Comparison of ENCODE assay signal across 8 cellular contexts in genomic region chr17:7688808-7689316, GRCh38. TPM values are rescaled to one million over a fixed set of nuclear protein-coding genes. Genes with fewer than 3 reads are reported as not detected.
DNase-seq lines count a peak whose midpoint lies in the region; ATAC-seq and TF ChIP-seq lines count a peak whose summit lies in the region.

No MANE protein-coding gene starts in this region.

- H3K36me3 ChIP-seq in GM06990 (ENCODE audit: control insufficient read depth, insufficient read depth, low read length) (no peaks in the 10 kb centered on the region; the same call in none of the 2 replicates), SJCRH30 (peaks cover 5% of the 10 kb centered on the region), fibroblast of lung (ENCODE audit: control insufficient read depth, insufficient read depth, low read length) (no peaks in the 10 kb centered on the region), psoas muscle (ENCODE audit: insufficient read depth in 1 of 2, low read depth in 1 of 2) (peaks cover 0 to 26% of the 10 kb centered on the region in 2 donors)

- peak overlapping the region; percentile 62 for H3K9ac ChIP-seq in fibroblast of lung (ENCODE audit: insufficient read depth, low read length)

- ATAC-seq in psoas muscle (no peak), GM21526 (IDR thresholded peaks at IDR 0.05; ENCODE audit: low FRiP score, unreplicated experiment) (no peak)

- H3K4me3 ChIP-seq in GM06990 (replicated peaks; ENCODE audit: low read depth, low read length) = peak overlapping the region; percentile 82
- peak overlapping the region; percentile 94 for H3K4me3 ChIP-seq in SJCRH30
- H3K4me3 ChIP-seq in fibroblast of lung (replicated peaks in 1 of 4; ENCODE audit: control extremely low read depth in 1 of 4, insufficient read depth in 1 of 4, low read depth in 3 of 4, low read length in 4 of 4) = peak overlapping the region; percentile 67 to 91 (median 80)
- H3K4me3 ChIP-seq in psoas muscle = peak overlapping the region; percentile 88

- peak overlapping the region; percentile 22; the same call in 1 of the 2 replicates for H3K27ac ChIP-seq in SJCRH30
- H3K27ac ChIP-seq in fibroblast of lung (ENCODE audit: insufficient read depth, low read length) = peak overlapping the region; percentile 70
- peak overlapping the region; percentile 67 for H3K27ac ChIP-seq in psoas muscle

- peak overlapping the region; percentile 92 for H2AFZ ChIP-seq in fibroblast of lung (ENCODE audit: low read length)

- WGBS in psoas muscle, 3 donors = 9 to 16% (median 13%) methylated on average over 13 of the region's 13 CpGs

- H3K27me3 ChIP-seq in GM06990 (replicated peaks; ENCODE audit: control insufficient read depth, insufficient read depth, low read length) (no peaks in the 10 kb centered on the region), SJCRH30 (no peaks in the 10 kb centered on the region), fibroblast of lung (ENCODE audit: control insufficient read depth, insufficient read depth, low read length) (no peaks in the 10 kb centered on the region), psoas muscle (ENCODE audit: insufficient read depth in 3 of 3, low read length in 2 of 3) (no peaks in the 10 kb centered on the region)

- no peaks in the 10 kb centered on the region for H4K20me1 ChIP-seq in fibroblast of lung (ENCODE audit: control insufficient read depth, extremely low read depth, insufficient read depth, low read length)

- TF ChIP-seq CTCF in GM06990 (IDR thresholded peaks at IDR 0.05; ENCODE audit: insufficient read depth, low read length, poor library complexity, severe bottlenecking) (no peak), fibroblast of lung (conservative IDR thresholded peaks at IDR 0.05 in 1 of 2, IDR thresholded peaks at IDR 0.05 in 1 of 2; ENCODE audit: low read depth in 1 of 2, low read length in 2 of 2) (no peak), psoas muscle (IDR thresholded peaks at IDR 0.05) (no peak)

- peak overlapping the region; percentile 82 for H3K4me2 ChIP-seq in fibroblast of lung (ENCODE audit: extremely low read depth, insufficient read depth, low read length)

- DNase-seq in GM06990 (ENCODE audit: extremely low read depth, insufficient read length) = no peak
- no peak for DNase-seq in SJCRH30
- DNase-seq in fibroblast of lung (ENCODE audit: low read depth in 2 of 2) = no peak
- DNase-seq in psoas muscle = no peak
- no peak for DNase-seq in kidney tubule cell (ENCODE audit: low spot score)
- no peak for DNase-seq in DMS 273 treated with DMSO at 0.1 percent for 48 hours (lab: John Stamatoyannopoulos, UW)
- no peak for DNase-seq in stimulated activated naive CD4-positive, alpha-beta T cell treated with Interleukin-2 at 50 U/mL for 16 hours (lab: John Stamatoyannopoulos, UW)

- intact Hi-C loops in psoas muscle (cut with DNase I) = loop anchor here in 1 of 2 donors (5.0 to 10.0 kb wide), 2 partner anchors 107 to 254 kb away; partner anchors contain the start of genes FGF11, MPDU1 and TMEM102

- no peaks in the 10 kb centered on the region for H3K9me3 ChIP-seq in SJCRH30 (replicated peaks)
- H3K9me3 ChIP-seq in fibroblast of lung (ENCODE audit: control insufficient read depth, insufficient read depth, low read depth, low read length) = no peaks in the 10 kb centered on the region
- no peaks in the 10 kb centered on the region for H3K9me3 ChIP-seq in psoas muscle

- H3K79me2 ChIP-seq in fibroblast of lung (ENCODE audit: control insufficient read depth, insufficient read depth, low read length) = peaks cover 24% of the 10 kb centered on the region

- H3K4me1 ChIP-seq in SJCRH30 (peaks cover 8% of the 10 kb centered on the region; the same call in 1 of the 2 replicates), fibroblast of lung (ENCODE audit: control insufficient read depth, extremely low read depth, insufficient read depth, low read length) (peaks cover 9% of the 10 kb centered on the region), psoas muscle (peaks cover 29% of the 10 kb centered on the region)

RNA-seq across cellular contexts. Expression of gene WRAP53, which starts 0.6 kb away (rescaled TPM):
- total RNA-seq in SJCRH30 (2014; rRNA removed; shearing (Covaris generic)) = 14.9 and 15.6 TPM in 2 replicates
- total RNA-seq in fibroblast of lung (2.3 and 3.1 TPM in 2 replicates), psoas muscle (1 to 10 TPM; 4.5 to 6.6 (median 5.0) TPM)
- polyA plus RNA-seq in fibroblast of lung (3.0 and 7.2 TPM in 2 replicates), psoas muscle (10 to 100 TPM in 2 of 3 donors, 1 to 10 TPM in 1; 6.5 to 14.4 (median 11.2) TPM)
- polyA plus RNA-seq in fibroblast of lung (2012) = 4.9 and 10.4 TPM in 2 replicates
- polyA minus RNA-seq in fibroblast of lung (ENCODE audit: low replicate concordance) = 6.2 and 14.8 TPM in 2 replicates

RNA-seq across cellular contexts. Expression of gene TP53, which starts 1.6 kb away (rescaled TPM):
- 37.8 and 39.5 TPM in 2 replicates for total RNA-seq in SJCRH30 (2014; rRNA removed; shearing (Covaris generic))
- total RNA-seq in fibroblast of lung (23.0 and 24.7 TPM in 2 replicates), psoas muscle (10 to 100 TPM; 18.1 to 36.7 (median 19.4) TPM)
- polyA plus RNA-seq in fibroblast of lung (35.5 and 43.2 TPM in 2 replicates), psoas muscle (10 to 100 TPM in 2 of 3 donors, 1 to 10 TPM in 1; 7.4 to 15.7 (median 10.6) TPM)
- 40.7 and 43.3 TPM in 2 replicates for polyA plus RNA-seq in fibroblast of lung (2012)
- 123 and 139 TPM in 2 replicates for polyA minus RNA-seq in fibroblast of lung (ENCODE audit: low replicate concordance)

RNA-seq across cellular contexts. Expression of gene EFNB3, which starts 16.1 kb away (rescaled TPM):
- 3.5 and 4.1 TPM in 2 replicates for total RNA-seq in SJCRH30 (2014; rRNA removed; shearing (Covaris generic))
- total RNA-seq in fibroblast of lung (0.26 and 0.33 TPM in 2 replicates), psoas muscle (under 1 TPM in 3 of 4 donors, not detected in 1; 0.11 to 0.37 (median 0.17) TPM)
- polyA plus RNA-seq in fibroblast of lung (0.51 and 3.7 TPM in 2 replicates), psoas muscle (under 1 TPM in 2 of 3 donors, not detected in 1; 0.09 to 0.12 TPM)
- 0.53 and 3.2 TPM in 2 replicates for polyA plus RNA-seq in fibroblast of lung (2012)
- polyA minus RNA-seq in fibroblast of lung (ENCODE audit: low replicate concordance) = 0.93 and 7.4 TPM in 2 replicates

RNA-seq across cellular contexts. Expression of gene DNAH2, which starts 28.7 kb away (rescaled TPM):
- total RNA-seq in SJCRH30 (2014; rRNA removed; shearing (Covaris generic)) = not detected in 2 replicates
- total RNA-seq in fibroblast of lung = 0.17 and 0.26 TPM in 2 replicates
- 0.06 and 0.08 TPM in 2 replicates for polyA plus RNA-seq in fibroblast of lung
- polyA plus RNA-seq in fibroblast of lung (2012) = 0.02 and 0.05 TPM in 2 replicates
- 0.07 and 0.43 TPM in 2 replicates for polyA minus RNA-seq in fibroblast of lung (ENCODE audit: low replicate concordance)
- total RNA-seq in psoas muscle = under 1 TPM; 0.04 to 0.10 (median 0.05) TPM
- polyA plus RNA-seq in psoas muscle = under 1 TPM; 0.01 to 0.10 (median 0.08) TPM

RNA-seq across cellular contexts. Expression of gene ATP1B2, which starts 38.1 kb away (rescaled TPM):
- 0.04 and 0.10 TPM in 2 replicates for total RNA-seq in SJCRH30 (2014; rRNA removed; shearing (Covaris generic))
- 0.33 TPM in 1 of 2 replicates, not detected in the other for total RNA-seq in fibroblast of lung
- 0.02 and 0.05 TPM in 2 replicates for polyA plus RNA-seq in fibroblast of lung
- polyA plus RNA-seq in fibroblast of lung (2012) = not detected in 2 replicates
- polyA minus RNA-seq in fibroblast of lung (ENCODE audit: low replicate concordance) = not detected in 2 replicates
- 1 to 10 TPM in 2 of 4 donors, under 1 TPM in 2; 0.78 to 5.7 (median 1.3) TPM for total RNA-seq in psoas muscle
- polyA plus RNA-seq in psoas muscle = 1 to 10 TPM in 1 of 3 donors, under 1 TPM in 2; 0.36 to 1.0 (median 0.51) TPM
